21 cellular contexts compared by ENCODE assay signal in the genomic region with DNA sequence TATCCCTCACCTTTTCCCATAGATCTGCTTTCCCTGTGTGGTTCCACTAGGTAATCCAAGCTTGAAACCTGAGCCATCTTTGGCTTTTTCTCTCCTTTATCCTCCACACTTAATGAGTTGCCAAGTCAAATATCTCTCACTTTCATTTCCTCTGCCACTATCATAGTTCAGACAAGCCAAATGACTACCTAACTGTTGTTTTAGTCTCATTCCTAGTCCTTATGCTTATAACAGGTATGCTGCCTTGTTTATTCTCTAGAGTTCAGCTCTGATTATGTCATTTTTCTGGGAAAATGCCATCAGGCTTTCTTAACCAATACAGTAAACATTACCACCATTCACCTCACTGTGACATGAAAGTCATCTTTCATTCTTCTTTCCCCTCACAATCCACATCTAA. TPM values are rescaled to one million over a fixed set of nuclear protein-coding genes. Genes with fewer than 3 reads are reported as not detected.
A peak's percentile ranks its signal among the peaks of the same experiment; 100 is the strongest.
DNase-seq lines count a peak whose midpoint lies in the region; ATAC-seq and TF ChIP-seq lines count a peak whose summit lies in the region.
"Had no signal": no experiment of that assay in that cellular context is flagged by ENCODE, and none has a peak within 500 bp of the region (broad histone marks: within the 10 kb centered on the region; RNA-seq: fewer than 3 reads in every experiment).

No MANE protein-coding gene starts in this region.

- no peak for TF ChIP-seq POLR2A in lower leg skin (IDR thresholded peaks at IDR 0.05)

- H3K4me3 ChIP-seq in lower leg skin (ENCODE audit: low read depth, poor library complexity, severe bottlenecking), result no peak overlapping the region
- H3K4me3 ChIP-seq: smooth muscle cell had no signal

- no peak for TF ChIP-seq CTCF in lower leg skin (IDR thresholded peaks at IDR 0.05)

- DNase-seq in NCI-H2196 (lab: John Stamatoyannopoulos, UW; ENCODE audit: unreplicated experiment) (peak; percentile 49), left lobe of liver (ENCODE audit: low spot score) (no peak), lower leg skin (ENCODE audit: low spot score in 2 of 2) (no peak), NCI-H526 (lab: John Stamatoyannopoulos, UW) (no peak)
- DNase-seq: CD4-positive, alpha-beta T cell; DMS153; effector CD8-positive, alpha-beta T cell; hypothalamus; mammary epithelial cell; NCI-H1048; NCI-H526 treated with DMSO at 0.1 percent for 48 hours; Right ventricle myocardium superior; stimulated activated CD4-positive, alpha-beta T cell treated with anti-CD3 and anti-CD28 coated beads, Interleukin-2, amount 100 ng/mL, for 48 hours; stimulated activated naive CD4-positive, alpha-beta T cell treated with Interleukin-2 at 50 U/mL for 16 hours; trophoblast cell had no signal

- intact Hi-C loops in lower leg skin (cut with DNase I; ENCODE audit: low total_unique reads), result no loop called here

- ATAC-seq in GM19397 (IDR thresholded peaks at IDR 0.05; ENCODE audit: unreplicated experiment) (peak; percentile 50), HG02885 (IDR thresholded peaks at IDR 0.05; ENCODE audit: poor library complexity, unreplicated experiment) (peak; percentile 64), left lobe of liver (peak; percentile 84), HG03045 (IDR thresholded peaks at IDR 0.05; ENCODE audit: unreplicated experiment) (no peak), GM18502 (IDR thresholded peaks at IDR 0.05; ENCODE audit: poor library complexity, unreplicated experiment) (no peak)
- ATAC-seq: activated naive CD4-positive, alpha-beta T cell treated with anti-CD3 and anti-CD28 coated beads, Interleukin-2, amount 50 U/mL, for 72 hours had no signal

RNA-seq across cellular contexts. Expression of gene EFHC1, which starts 6.5 kb away (rescaled TPM):
- 3.9 TPM for total RNA-seq in left lobe of liver
- 10 to 100 TPM; 12.2 to 22.8 (median 18.1) TPM for total RNA-seq in lower leg skin

Comparison
In these comparisons a context has a peak if more than half of its experiments do, and no peak if none do; other contexts are left out.
1. ATAC-seq: peak in GM19397 (single experiment), HG02885 (single experiment) and left lobe of liver (single experiment); none in HG03045 (single experiment) and GM18502 (single experiment).